26 cellular contexts compared by ENCODE assay signal in the genomic region with DNA sequence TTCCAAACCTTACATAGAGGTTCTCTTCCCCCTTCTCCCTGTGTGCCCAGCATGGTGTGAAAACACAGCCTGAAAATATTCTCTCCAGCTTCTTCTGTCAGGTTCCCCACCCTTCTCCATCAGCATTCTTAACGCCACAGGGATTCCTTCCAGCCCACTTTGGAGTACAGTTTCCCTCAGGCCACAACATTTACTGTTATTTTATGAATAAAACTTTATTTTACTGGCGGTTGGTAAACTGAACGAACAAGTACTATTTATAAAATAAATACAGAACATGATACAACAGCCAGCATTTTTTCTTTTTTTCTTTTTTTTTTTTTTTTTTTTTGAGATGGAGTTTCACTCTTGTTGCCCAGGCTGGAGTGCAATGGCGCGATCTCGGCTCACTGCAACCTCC. TPM values are rescaled to one million over a fixed set of nuclear protein-coding genes. Genes with fewer than 3 reads are reported as not detected.
"Had no signal": no experiment of that assay in that cellular context is flagged by ENCODE, and none has a peak within 500 bp of the region (broad histone marks: within the 10 kb centered on the region; RNA-seq: fewer than 3 reads in every experiment).

No MANE protein-coding gene starts in this region.

- H3K4me1 ChIP-seq: neural progenitor cell, pancreas, prostate gland, right atrium auricular region, right lobe of liver, sigmoid colon, stomach, thyroid gland, upper lobe of right lung, uterus had no signal

- H3K36me3 ChIP-seq: neural progenitor cell, neutrophil, pancreas, prostate gland, right atrium auricular region, right lobe of liver, sigmoid colon, stomach, thoracic aorta, thyroid gland, transverse colon, upper lobe of right lung, uterus had no signal

- H3K9me3 ChIP-seq: neutrophil, pancreas, prostate gland, right atrium auricular region, right lobe of liver, sigmoid colon, stomach, thoracic aorta, thyroid gland, transverse colon, upper lobe of right lung, uterus had no signal

- H3K4me2 ChIP-seq: neural progenitor cell had no signal

- H3K27me3 ChIP-seq: neural progenitor cell, neutrophil, pancreas, right atrium auricular region, right lobe of liver, sigmoid colon, stomach, thyroid gland, transverse colon, upper lobe of right lung, uterus had no signal

- H2AFZ ChIP-seq: neural progenitor cell had no signal

- ATAC-seq: naive thymus-derived CD4-positive, alpha-beta T cell; natural killer cell; pancreas; right lobe of liver; stimulated activated effector memory CD8-positive, alpha-beta T cell treated with anti-CD3 and anti-CD28 coated beads, Interleukin-12 subunit alpha, Interleukin-12 subunit beta, amount 100 ng/mL, for 72 hours; stimulated activated naive B cell treated with anti-CD40 and anti-IgM and Interleukin-4, amounts not matched to agents 10 μg/mL and 1 μg/mL and 100 μg/mL, for 72 hours; upper lobe of right lung had no signal

- H3K4me3 ChIP-seq: neural progenitor cell, pancreas, prostate gland, right atrium auricular region, right lobe of liver, sigmoid colon, stomach, thoracic aorta, thyroid gland, transverse colon, upper lobe of right lung, uterus had no signal

- H3K27ac ChIP-seq: neural progenitor cell, neutrophil, prostate gland, right atrium auricular region, sigmoid colon, stomach, thoracic aorta, thyroid gland, transverse colon, uterus had no signal

- DNase-seq: naive thymus-derived CD4-positive, alpha-beta T cell; natural killer cell; nucleus accumbens; pancreas; retina; right lobe of liver; sigmoid colon; small intestine; stimulated activated CD4-positive, alpha-beta T cell treated with anti-CD3 and anti-CD28 coated beads, Interleukin-15, amount 100 ng/mL, for 24 hours; stimulated activated CD4-positive, alpha-beta T cell treated with anti-CD3 and anti-CD28 coated beads, Interleukin-2, amount 100 ng/mL, for 24 hours; stimulated activated CD4-positive, alpha-beta T cell treated with anti-CD3 and anti-CD28 coated beads, Interleukin-2, amount 100 ng/mL, for 48 hours; stimulated activated CD4-positive, alpha-beta T cell treated with anti-CD3 and anti-CD28 coated beads, Interleukin-4, amount 100 ng/mL, for 24 hours; stimulated activated naive B cell treated with anti-CD40 and anti-IgM and Interleukin-4, amounts not matched to agents 10 μg/mL and 1 μg/mL and 100 μg/mL, for 72 hours; stimulated activated naive CD4-positive, alpha-beta T cell treated with Interleukin-2 at 50 U/mL for 16 hours; stomach; thyroid gland; transverse colon; upper lobe of right lung; uterus had no signal

- FAIRE-seq: pancreas, small intestine had no signal

- H3K9ac ChIP-seq: neural progenitor cell had no signal

RNA-seq across cellular contexts. Expression of a gene that starts 31.6 kb away (rescaled TPM):
- total RNA-seq: natural killer cell had no signal
- polyA plus RNA-seq: naive thymus-derived CD4-positive, alpha-beta T cell; neural cell had no signal
